1 cellular context compared by ENCODE assay signal in the genomic region with DNA sequence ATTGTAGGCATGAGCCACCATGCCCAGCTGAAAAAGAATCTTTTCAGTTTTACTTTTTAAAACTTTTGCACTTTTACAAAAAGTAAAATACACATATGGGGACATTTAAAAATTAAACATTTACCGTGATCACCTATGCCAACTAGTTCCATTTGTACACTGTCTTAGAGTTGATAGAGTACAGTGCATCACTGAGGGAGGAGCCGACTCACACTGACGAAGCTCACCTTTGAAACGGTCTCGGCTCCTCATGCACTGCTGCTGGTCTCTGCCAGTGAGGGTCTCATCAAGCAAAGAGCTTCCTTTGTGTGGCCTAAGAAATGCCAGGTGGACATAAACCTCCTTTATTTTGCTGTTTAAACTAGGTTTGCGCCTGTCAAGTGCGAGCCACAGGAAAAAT.
TF ChIP-seq lines count a peak whose summit lies in the region.

No MANE protein-coding gene starts in this region.

TF ChIP-seq in K562, 482 proteins besides CTCF, POLR2A, EP300 and RAD21:
- TF ChIP-seq PCBP1 (IDR thresholded peaks at IDR 0.05; ENCODE audit: low read depth, low read length, poor library complexity, severe bottlenecking) (no peak), CBX2 (IDR thresholded peaks at IDR 0.05; ENCODE audit: insufficient read depth, low read length, poor library complexity, severe bottlenecking) (peak; percentile 86)
